In the genomic region with DNA sequence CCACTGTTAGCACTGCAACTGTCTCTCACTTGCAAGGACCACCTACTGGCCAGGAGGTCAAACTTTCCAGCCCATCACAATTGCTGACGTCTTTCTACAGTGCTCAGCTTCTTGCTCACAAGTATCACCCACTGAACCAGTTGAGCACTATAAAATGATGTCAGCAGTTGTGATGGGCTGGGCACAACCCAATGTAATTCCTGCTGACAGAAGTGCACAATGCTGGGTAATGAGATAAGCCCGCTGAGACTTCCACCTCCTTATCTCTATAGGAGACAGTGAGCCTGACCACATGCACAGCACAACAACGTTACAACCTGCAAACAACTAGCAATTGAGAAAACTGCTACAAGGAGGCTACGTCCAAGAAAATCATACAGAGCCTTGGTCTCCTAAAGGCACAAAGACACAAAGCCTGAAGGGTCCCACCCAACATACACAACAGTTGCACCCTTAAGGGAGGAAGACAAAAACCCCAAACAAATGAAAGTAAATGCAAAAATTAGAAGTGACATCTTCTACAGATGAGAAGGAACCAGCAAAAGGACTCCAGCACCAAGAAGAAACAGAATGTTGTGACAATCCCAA, we compare ENCODE assay signal across 18 cellular contexts.
"Had no signal": no experiment of that assay in that cellular context is flagged by ENCODE, and none has a peak within 500 bp of the region (broad histone marks: within the 10 kb centered on the region; RNA-seq: fewer than 3 reads in every experiment).

No MANE protein-coding gene starts in this region.

- H3K4me1 Mint-ChIP-seq: activated naive CD8-positive, alpha-beta T cell treated with anti-CD3 and anti-CD28 coated beads, Interleukin-2, amount 10 ng/mL, durations not matched to agents 7 days and 5 days; central memory CD8-positive, alpha-beta T cell had no signal

- H3K27ac ChIP-seq: breast epithelium, esophagus muscularis mucosa, prostate gland had no signal

- H3K4me3 ChIP-seq: breast epithelium, esophagus muscularis mucosa, prostate gland had no signal

- H3K36me3 Mint-ChIP-seq: activated CD4-positive, alpha-beta memory T cell treated with anti-CD3 and anti-CD28 coated beads for 36 hours; activated naive CD8-positive, alpha-beta T cell treated with anti-CD3 and anti-CD28 coated beads, Interleukin-2, amount 10 ng/mL, durations not matched to agents 7 days and 5 days; natural killer cell treated with Interleukin-12 subunit alpha and Interleukin-12 subunit beta and Interleukin-15 and Interleukin-18, amount 100 ng/mL, for 72 hours had no signal

- DNase-seq: activated CD4-positive, alpha-beta memory T cell treated with anti-CD3 and anti-CD28 coated beads for 36 hours; activated CD4-positive, alpha-beta T cell treated with anti-CD3 and anti-CD28 coated beads for 4 hours; activated CD4-positive, CD25-positive, alpha-beta regulatory T cell; activated naive CD4-positive, alpha-beta T cell treated with Interleukin-2 at 50 U/mL for 16 hours; activated naive CD8-positive, alpha-beta T cell treated with anti-CD3 and anti-CD28 coated beads, Interleukin-2, amount 10 ng/mL, durations not matched to agents 7 days and 5 days; activated T-cell treated with anti-CD3 and anti-CD28 coated beads, Interleukin-2, amount 50 U/mL, for 48 hours; amniotic stem cell; effector memory CD4-positive, alpha-beta T cell; glutamatergic neuron; hippocampal formation; left ventricle myocardium superior; stimulated activated CD4-positive, alpha-beta T cell treated with anti-CD3 and anti-CD28 coated beads, Interleukin-4, amount 100 ng/mL, for 24 hours; stimulated activated naive CD4-positive, alpha-beta T cell treated with Interleukin-2 at 50 U/mL for 16 hours had no signal

- ATAC-seq: left ventricle myocardium superior; natural killer cell treated with Interleukin-12 subunit alpha and Interleukin-12 subunit beta and Interleukin-15 and Interleukin-18, amount 100 ng/mL, for 72 hours had no signal

- H3K9me3 ChIP-seq: prostate gland had no signal

- H3K27ac Mint-ChIP-seq: activated CD4-positive, alpha-beta memory T cell treated with anti-CD3 and anti-CD28 coated beads for 36 hours; activated naive CD8-positive, alpha-beta T cell treated with anti-CD3 and anti-CD28 coated beads, Interleukin-2, amount 10 ng/mL, durations not matched to agents 7 days and 5 days; natural killer cell treated with Interleukin-12 subunit alpha and Interleukin-12 subunit beta and Interleukin-15 and Interleukin-18, amount 100 ng/mL, for 72 hours had no signal

- H3K4me3 Mint-ChIP-seq: activated CD4-positive, alpha-beta memory T cell treated with anti-CD3 and anti-CD28 coated beads for 36 hours; activated naive CD8-positive, alpha-beta T cell treated with anti-CD3 and anti-CD28 coated beads, Interleukin-2, amount 10 ng/mL, durations not matched to agents 7 days and 5 days; central memory CD8-positive, alpha-beta T cell; natural killer cell treated with Interleukin-12 subunit alpha and Interleukin-12 subunit beta and Interleukin-15 and Interleukin-18, amount 100 ng/mL, for 72 hours had no signal

- H3K27me3 Mint-ChIP-seq: activated CD4-positive, alpha-beta memory T cell treated with anti-CD3 and anti-CD28 coated beads for 36 hours; activated naive CD8-positive, alpha-beta T cell treated with anti-CD3 and anti-CD28 coated beads, Interleukin-2, amount 10 ng/mL, durations not matched to agents 7 days and 5 days; central memory CD8-positive, alpha-beta T cell; natural killer cell treated with Interleukin-12 subunit alpha and Interleukin-12 subunit beta and Interleukin-15 and Interleukin-18, amount 100 ng/mL, for 72 hours had no signal

- H3K4me1 ChIP-seq: breast epithelium, esophagus muscularis mucosa, prostate gland had no signal

- H3K36me3 ChIP-seq: breast epithelium, esophagus muscularis mucosa, prostate gland had no signal
